9 cellular contexts compared by ENCODE assay signal in genomic region chr6:136922680-136922996, GRCh38. TPM values are rescaled to one million over a fixed set of nuclear protein-coding genes. Genes with fewer than 3 reads are reported as not detected.
A peak's percentile ranks its signal among the peaks of the same experiment; 100 is the strongest.
DNase-seq lines count a peak whose midpoint lies in the region; ATAC-seq and TF ChIP-seq lines count a peak whose summit lies in the region.
"Had no signal": no experiment of that assay in that cellular context is flagged by ENCODE, and none has a peak within 500 bp of the region (broad histone marks: within the 10 kb centered on the region; RNA-seq: fewer than 3 reads in every experiment).

No MANE protein-coding gene starts in this region.

- H3K27ac Mint-ChIP-seq in T-helper 2 cell treated with Interferon-gamma antibody and Interleukin-4, amounts not matched to agents 5 μg/mL and 100 μg/mL, for 36 hours: no peak overlapping the region

- peak overlapping the region; percentile 48 for H3K4me3 ChIP-seq in H7 (ENCODE audit: insufficient read depth, low read depth, low read length)
- peak overlapping the region; percentile 55 for H3K4me3 ChIP-seq in fibroblast of villous mesenchyme (ENCODE audit: low read depth, low read length)
- peak overlapping the region; percentile 51 for H3K4me3 ChIP-seq in skeletal muscle cell (ENCODE audit: low read depth, low read length)

- no peak for TF ChIP-seq CTCF in fibroblast of villous mesenchyme (IDR thresholded peaks at IDR 0.05; ENCODE audit: insufficient read depth, low read depth, low read length)

- DNase-seq in H7: no peak
- no peak for DNase-seq in T-helper 2 cell treated with Interferon-gamma antibody and Interleukin-4, amounts not matched to agents 5 μg/mL and 100 μg/mL, for 36 hours (ENCODE audit: low spot score)
- DNase-seq in fibroblast of villous mesenchyme (ENCODE audit: low read depth): no peak
- no peak for DNase-seq in skeletal muscle cell (ENCODE audit: low read depth)
- no peak for DNase-seq in hippocampal formation (lab: John Stamatoyannopoulos, UW)
- no peak for DNase-seq in sciatic nerve (ENCODE audit: low spot score)
- DNase-seq in iPS-NIHi7 (ENCODE audit: extremely low spot score): no peak

- H3K4me3 Mint-ChIP-seq in T-helper 2 cell treated with Interferon-gamma antibody and Interleukin-4, amounts not matched to agents 5 μg/mL and 100 μg/mL, for 36 hours: peak overlapping the region; percentile 80

- H3K36me3 ChIP-seq in H7 (replicated peaks; ENCODE audit: control insufficient read depth, insufficient read depth, low read length): no peaks in the 10 kb centered on the region
- H3K36me3 ChIP-seq: WERI-Rb-1 had no signal

- no peak for ATAC-seq in GM21367 (IDR thresholded peaks at IDR 0.05; ENCODE audit: unreplicated experiment)
- no peak for ATAC-seq in sciatic nerve

- H3K27me3 ChIP-seq in H7 (ENCODE audit: control insufficient read depth, insufficient read depth, low read length): peaks cover 51% of the 10 kb centered on the region

- H3K4me1 Mint-ChIP-seq in T-helper 2 cell treated with Interferon-gamma antibody and Interleukin-4, amounts not matched to agents 5 μg/mL and 100 μg/mL, for 36 hours (ENCODE audit: low read depth): peaks cover 19% of the 10 kb centered on the region

- intact Hi-C loops in sciatic nerve (cut with DNase I): no loop called here

- no peaks in the 10 kb centered on the region for H3K9me3 Mint-ChIP-seq in T-helper 2 cell treated with Interferon-gamma antibody and Interleukin-4, amounts not matched to agents 5 μg/mL and 100 μg/mL, for 36 hours

- H3K36me3 Mint-ChIP-seq in T-helper 2 cell treated with Interferon-gamma antibody and Interleukin-4, amounts not matched to agents 5 μg/mL and 100 μg/mL, for 36 hours (ENCODE audit: low read depth): no peaks in the 10 kb centered on the region

- peaks cover 63% of the 10 kb centered on the region for H3K27me3 Mint-ChIP-seq in T-helper 2 cell treated with Interferon-gamma antibody and Interleukin-4, amounts not matched to agents 5 μg/mL and 100 μg/mL, for 36 hours (ENCODE audit: low read depth)

RNA-seq across cellular contexts. Expression of gene SLC35D3, which starts 0.5 kb away (rescaled TPM):
- 0.42 and 0.63 TPM in 2 replicates for total RNA-seq in H7 (2014; rRNA removed; shearing (Covaris generic))
- total RNA-seq in fibroblast of villous mesenchyme: not detected in 2 replicates
- total RNA-seq in sciatic nerve: not detected
